In genomic region chr3:156677536-156677935, GRCh38 we compare ENCODE assay signal across 10 cellular contexts. TPM values are rescaled to one million over a fixed set of nuclear protein-coding genes. Genes with fewer than 3 reads are reported as not detected.
DNase-seq lines count a peak whose midpoint lies in the region; ATAC-seq and TF ChIP-seq lines count a peak whose summit lies in the region.
"Had no signal": no experiment of that assay in that cellular context is flagged by ENCODE, and none has a peak within 500 bp of the region (broad histone marks: within the 10 kb centered on the region; RNA-seq: fewer than 3 reads in every experiment).

No MANE protein-coding gene starts in this region.

- no peaks in the 10 kb centered on the region for H3K9me3 Mint-ChIP-seq in CD4-positive, alpha-beta T cell
- H3K9me3 Mint-ChIP-seq in brain = peaks cover 0 to 7% (median 0%) of the 10 kb centered on the region in 5 experiments
- no peaks in the 10 kb centered on the region for H3K9me3 Mint-ChIP-seq in naive thymus-derived CD8-positive, alpha-beta T cell

- no peak for ATAC-seq in CD4-positive, alpha-beta T cell (ENCODE audit: poor library complexity)
- no peak for ATAC-seq in naive thymus-derived CD8-positive, alpha-beta T cell
- ATAC-seq in HG02610 (IDR thresholded peaks at IDR 0.05; ENCODE audit: unreplicated experiment) = no peak

- no peaks in the 10 kb centered on the region for H3K9me3 ChIP-seq in CD4-positive, alpha-beta T cell (ENCODE audit: control insufficient read depth, low read length)

- peaks cover 67% of the 10 kb centered on the region for H4K20me1 ChIP-seq in KMS-11 (ENCODE audit: insufficient read depth)

- H3K27ac Mint-ChIP-seq in CD4-positive, alpha-beta T cell = peak overlapping the region; percentile 96
- peak overlapping the region in 1 of 5 experiments; percentile 91 for H3K27ac Mint-ChIP-seq in brain
- peak overlapping the region in 6 of 10 donors; percentile 4 to 84 (median 48) for H3K27ac Mint-ChIP-seq in naive thymus-derived CD8-positive, alpha-beta T cell

- H3K4me1 Mint-ChIP-seq in CD4-positive, alpha-beta T cell (ENCODE audit: low read depth) = peaks cover 77% of the 10 kb centered on the region
- H3K4me1 Mint-ChIP-seq in brain = peaks cover 74% of the 10 kb centered on the region
- H3K4me1 Mint-ChIP-seq in naive thymus-derived CD8-positive, alpha-beta T cell = peaks cover 35 to 79% (median 69%) of the 10 kb centered on the region in 4 donors

- no peak overlapping the region for H3K27ac ChIP-seq in CD4-positive, alpha-beta T cell (ENCODE audit: low read depth, low read length)
- peak overlapping the region; percentile 87 for H3K27ac ChIP-seq in KMS-11

- H3K4me3 ChIP-seq in KMS-11 (IDR thresholded peaks at IDR 0.05; ENCODE audit: insufficient read depth, low read depth, low read length) = no peak overlapping the region

- peaks cover 72% of the 10 kb centered on the region for H3K4me1 ChIP-seq in KMS-11 (ENCODE audit: low read depth, poor library complexity, severe bottlenecking)

- H3K27me3 ChIP-seq in CD4-positive, alpha-beta T cell (ENCODE audit: control insufficient read depth, insufficient read depth, low read length) = no peaks in the 10 kb centered on the region
- no peaks in the 10 kb centered on the region for H3K27me3 ChIP-seq in KMS-11 (ENCODE audit: insufficient read depth, low read depth)

- H3K27me3 Mint-ChIP-seq in CD4-positive, alpha-beta T cell = no peaks in the 10 kb centered on the region
- peaks cover 7% of the 10 kb centered on the region for H3K27me3 Mint-ChIP-seq in brain
- no peaks in the 10 kb centered on the region for H3K27me3 Mint-ChIP-seq in naive thymus-derived CD8-positive, alpha-beta T cell

- peaks cover 70% of the 10 kb centered on the region for H3K36me3 Mint-ChIP-seq in CD4-positive, alpha-beta T cell (ENCODE audit: low read depth)
- peaks cover 26% of the 10 kb centered on the region for H3K36me3 Mint-ChIP-seq in brain
- peaks cover 0 to 40% (median 14%) of the 10 kb centered on the region in 3 donors for H3K36me3 Mint-ChIP-seq in naive thymus-derived CD8-positive, alpha-beta T cell

- H3K4me2 ChIP-seq in KMS-11 = peak overlapping the region; percentile 96

- peaks cover 26% of the 10 kb centered on the region for H3K36me3 ChIP-seq in KMS-11 (ENCODE audit: insufficient read depth)

- peaks cover 80% of the 10 kb centered on the region for H3K79me2 ChIP-seq in KMS-11 (ENCODE audit: insufficient read depth, low read depth)

- intact Hi-C loops in CD4-positive, alpha-beta T cell (cut with DNase I, micrococcal nuclease) = loop anchor here in 1 of 2 experiments (2.0 to 5.0 kb wide), 3 partner anchors 13 to 525 kb away; no protein-coding TSS in a partner anchor

- no peak for TF ChIP-seq CTCF in CD4-positive, alpha-beta T cell (IDR thresholded peaks at IDR 0.05)
- no peak for TF ChIP-seq CTCF in KMS-11 (conservative IDR thresholded peaks at IDR 0.05; ENCODE audit: low read depth, low read length)
- TF ChIP-seq CTCF in brain (conservative IDR thresholded peaks at IDR 0.05) = no peak

- no peak for DNase-seq in CD4-positive, alpha-beta T cell
- DNase-seq in naive thymus-derived CD8-positive, alpha-beta T cell = no peak
- DNase-seq in KG1 (lab: John Stamatoyannopoulos, UW) (no peak), NAMALWA (ENCODE audit: low spot score) (no peak), NCI-H774 (lab: John Stamatoyannopoulos, UW) (no peak)
- DNase-seq: activated naive CD4-positive, alpha-beta T cell treated with anti-CD3 and anti-CD28 coated beads, Interleukin-2, amount 50 U/mL, for 16 hours; NCI-H69 had no signal

- peak overlapping the region; percentile 91 for H3K9ac ChIP-seq in KMS-11

- H2AFZ ChIP-seq in KMS-11 (ENCODE audit: low read depth) = no peak overlapping the region

- CTCF ChIA-PET in CD4-positive, alpha-beta T cell (lab: Charles Lee) = no interaction called here

- POLR2A ChIA-PET in CD4-positive, alpha-beta T cell (lab: Charles Lee) = interaction anchor here (0.6 to 7.1 kb wide), 7 partner anchors 9 to 498 kb away, joined by 3 to 91 read pairs (median 5); partner anchors contain the start of genes CCNL1 and SSR3
- POLR2A ChIA-PET in naive thymus-derived CD8-positive, alpha-beta T cell (lab: Charles Lee) = interaction anchor here (0.9 to 3.0 kb wide), 4 partner anchors 123 to 482 kb away, joined by 3 to 16 read pairs (median 7); partner anchors contain the start of genes CCNL1 and SSR3

- H3K4me3 Mint-ChIP-seq in CD4-positive, alpha-beta T cell = peak overlapping the region; percentile 93
- peak overlapping the region; percentile 87 to 98 (median 95) for H3K4me3 Mint-ChIP-seq in brain
- H3K4me3 Mint-ChIP-seq in naive thymus-derived CD8-positive, alpha-beta T cell = peak overlapping the region in 8 of 10 donors; percentile 22 to 98 (median 92)

RNA-seq across cellular contexts. Expression of gene TIPARP, which starts 3.1 kb away (rescaled TPM):
- 100 to 1,000 TPM; 158 to 166 TPM for total RNA-seq in CD4-positive, alpha-beta T cell
- 10.7 TPM for polyA plus RNA-seq in brain (ENCODE audit: insufficient read depth, low read depth, low replicate concordance)
- total RNA-seq in naive thymus-derived CD8-positive, alpha-beta T cell = 10 to 100 TPM; 57.3 to 62.0 TPM
- polyA plus RNA-seq in naive thymus-derived CD8-positive, alpha-beta T cell = 10 to 100 TPM in 1 of 3 donors, 1 to 10 TPM in 2; 4.2 to 20.9 (median 7.0) TPM
